In the genomic region with DNA sequence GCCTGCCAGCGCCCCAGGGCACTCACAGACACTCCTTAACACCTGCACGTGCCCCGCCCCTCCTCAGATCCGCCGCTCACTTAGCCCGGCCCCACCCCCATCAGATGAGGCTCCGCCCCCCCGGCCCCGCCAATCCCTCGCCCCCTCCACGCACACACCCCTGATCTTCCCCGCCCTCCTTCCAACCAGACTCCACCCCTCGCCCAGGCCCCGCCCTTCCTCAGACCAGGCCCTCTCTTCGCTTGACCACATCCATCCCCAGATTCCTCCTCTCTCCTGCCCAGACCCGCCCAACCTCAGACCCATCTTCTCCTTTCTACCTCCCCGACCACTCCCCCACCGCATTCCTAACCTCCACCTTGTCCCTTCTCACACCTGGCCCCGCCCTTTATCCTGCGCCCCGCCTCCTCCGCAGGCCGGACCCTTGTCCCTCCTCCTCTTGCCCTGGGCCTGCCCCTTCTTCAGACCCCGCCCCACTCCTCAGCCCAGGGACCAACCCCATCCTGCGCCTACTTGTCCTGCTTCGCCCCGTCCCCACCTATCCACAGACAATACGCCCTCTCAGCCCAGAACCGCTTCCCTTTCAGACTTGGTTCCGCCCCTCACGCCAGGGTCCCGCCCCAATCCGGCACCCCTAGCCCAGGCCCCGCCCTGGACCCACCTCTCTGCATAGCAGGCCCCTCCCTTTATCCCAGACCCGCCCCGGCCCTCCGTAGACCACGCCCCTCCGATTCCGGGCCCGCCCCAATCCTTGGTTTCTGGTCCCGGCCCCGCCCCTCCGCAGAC, we compare ENCODE assay signal across 8 cellular contexts. TPM values are rescaled to one million over a fixed set of nuclear protein-coding genes. Genes with fewer than 3 reads are reported as not detected.
A peak's percentile ranks its signal among the peaks of the same experiment; 100 is the strongest.
DNase-seq lines count a peak whose midpoint lies in the region; ATAC-seq and TF ChIP-seq lines count a peak whose summit lies in the region.

No MANE protein-coding gene starts in this region.

- H4K20me1 ChIP-seq in smooth muscle cell (ENCODE audit: low read depth) = peaks cover 4% of the 10 kb centered on the region

- H3K27ac ChIP-seq in ACC112 (ENCODE audit: low read depth, low read length) (no peak overlapping the region), smooth muscle cell (ENCODE audit: low read depth) (no peak overlapping the region)

- no peaks in the 10 kb centered on the region for H3K9me3 ChIP-seq in smooth muscle cell (replicated peaks; ENCODE audit: low read depth)

- H3K4me3 Mint-ChIP-seq in WTC11 = peak overlapping the region; percentile 79
- peak overlapping the region; percentile 87 to 93 (median 92) for H3K4me3 Mint-ChIP-seq in immature natural killer cell

- H2AFZ ChIP-seq in ACC112 (ENCODE audit: low read length, unreplicated experiment) = peak overlapping the region; percentile 81
- peak overlapping the region; percentile 59 for H2AFZ ChIP-seq in smooth muscle cell (ENCODE audit: low read depth)

- ATAC-seq in GM18870 (IDR thresholded peaks at IDR 0.05; ENCODE audit: unreplicated experiment) (peak; percentile 80), HG03139 (IDR thresholded peaks at IDR 0.05; ENCODE audit: unreplicated experiment) (peak; percentile 71), WTC11 (peak; percentile 93)

- H3K4me1 Mint-ChIP-seq in WTC11 (peaks cover 12% of the 10 kb centered on the region), immature natural killer cell (peaks cover 27 to 38% of the 10 kb centered on the region in 2 donors)

- no peaks in the 10 kb centered on the region for H3K27me3 ChIP-seq in ACC112 (ENCODE audit: insufficient read depth, low read length)
- H3K27me3 ChIP-seq in smooth muscle cell (ENCODE audit: low read depth) = no peaks in the 10 kb centered on the region

- H3K27ac Mint-ChIP-seq in WTC11 (peak overlapping the region; percentile 97), immature natural killer cell (peak overlapping the region; percentile 48 to 93 (median 90))

- H3K4me2 ChIP-seq in smooth muscle cell = peak overlapping the region; percentile 86

- peak; percentile 99 for DNase-seq in NCI-H2196 treated with DMSO at 0.1 percent for 48 hours (lab: John Stamatoyannopoulos, UW; ENCODE audit: unreplicated experiment)
- DNase-seq in WTC11 (ENCODE audit: low spot score) = peak; percentile 99
- peak; percentile 95 to 98 for DNase-seq in cardiac fibroblast (ENCODE audit: low read depth in 2 of 2)
- DNase-seq in immature natural killer cell = peak; percentile 96 to 97 (median 96)
- peak; percentile 96 for DNase-seq in smooth muscle cell (lab: John Stamatoyannopoulos, UW; ENCODE audit: unreplicated experiment)

- no peaks in the 10 kb centered on the region for H3K36me3 Mint-ChIP-seq in WTC11
- no peaks in the 10 kb centered on the region for H3K36me3 Mint-ChIP-seq in immature natural killer cell

- 0% methylated on average over 14 of the region's 44 CpGs for WGBS in smooth muscle cell (ENCODE audit: low lambda C conversion rate)

- no peaks in the 10 kb centered on the region for H3K36me3 ChIP-seq in ACC112 (ENCODE audit: insufficient read depth, low read length)
- H3K36me3 ChIP-seq in smooth muscle cell (ENCODE audit: low read depth) = no peaks in the 10 kb centered on the region

- H3K4me1 ChIP-seq in ACC112 (ENCODE audit: control insufficient read depth, insufficient read depth, low read length, unreplicated experiment) = peaks cover 4% of the 10 kb centered on the region
- peaks cover 7% of the 10 kb centered on the region for H3K4me1 ChIP-seq in smooth muscle cell (ENCODE audit: low read depth)

- TF ChIP-seq CTCF in WTC11 (IDR thresholded peaks at IDR 0.05) (no peak), cardiac fibroblast (IDR thresholded peaks at IDR 0.05; ENCODE audit: low read depth, low read length) (no peak), smooth muscle cell (IDR thresholded peaks at IDR 0.05; ENCODE audit: borderline replicate concordance, insufficient read depth, poor library complexity, severe bottlenecking) (no peak)

- H3K9ac ChIP-seq in smooth muscle cell (ENCODE audit: low read depth) = peak overlapping the region; percentile 71

- H3K4me3 ChIP-seq in ACC112 (ENCODE audit: low read depth, low read length) = peak overlapping the region; percentile 96
- H3K4me3 ChIP-seq in cardiac fibroblast (replicated peaks in 1 of 2; ENCODE audit: low read depth in 2 of 2, low read length in 2 of 2) = peak overlapping the region; percentile 47 to 74
- peak overlapping the region; percentile 66 for H3K4me3 ChIP-seq in smooth muscle cell

- H3K79me2 ChIP-seq in ACC112 (ENCODE audit: control insufficient read depth, insufficient read depth, low read length, unreplicated experiment) (peaks cover 15% of the 10 kb centered on the region), smooth muscle cell (ENCODE audit: low read depth) (peaks cover 17% of the 10 kb centered on the region)

- H3K27me3 Mint-ChIP-seq in WTC11 (ENCODE audit: low read depth) (peaks cover 26% of the 10 kb centered on the region), immature natural killer cell (ENCODE audit: low read depth in 3 of 3) (peaks cover 2 to 9% (median 3%) of the 10 kb centered on the region in 3 donors)

- H3K9me3 Mint-ChIP-seq in WTC11 (no peaks in the 10 kb centered on the region), immature natural killer cell (no peaks in the 10 kb centered on the region)

- POLR2A ChIA-PET in WTC11 (lab: Charles Lee) = no interaction called here

- no peaks in the 10 kb centered on the region for H3F3A ChIP-seq in smooth muscle cell (ENCODE audit: low read depth)

- CTCF ChIA-PET in WTC11 (lab: Charles Lee) = no interaction called here

TF ChIP-seq in WTC11, 78 proteins besides CTCF, POLR2A, EP300 and RAD21 (continues in another document):
- TF ChIP-seq NFE2L1 (CRISPR knock-in tag; IDR thresholded peaks at IDR 0.05) (no peak), ZBTB21 (CRISPR knock-in tag; IDR thresholded peaks at IDR 0.05; ENCODE audit: borderline replicate concordance) (no peak), SP1 (CRISPR knock-in tag; conservative IDR thresholded peaks at IDR 0.05) (peak; percentile 80), ZNF671 (CRISPR knock-in tag; IDR thresholded peaks at IDR 0.05) (no peak), TEAD1 (CRISPR knock-in tag; IDR thresholded peaks at IDR 0.05) (no peak), ZNF396 (CRISPR knock-in tag; IDR thresholded peaks at IDR 0.05; ENCODE audit: borderline replicate concordance) (no peak), ETV6 (CRISPR knock-in tag; IDR thresholded peaks at IDR 0.05) (no peak), KAT7 (CRISPR knock-in tag; IDR thresholded peaks at IDR 0.05; ENCODE audit: borderline replicate concordance) (no peak)
- TF ChIP-seq, protein P1, sequence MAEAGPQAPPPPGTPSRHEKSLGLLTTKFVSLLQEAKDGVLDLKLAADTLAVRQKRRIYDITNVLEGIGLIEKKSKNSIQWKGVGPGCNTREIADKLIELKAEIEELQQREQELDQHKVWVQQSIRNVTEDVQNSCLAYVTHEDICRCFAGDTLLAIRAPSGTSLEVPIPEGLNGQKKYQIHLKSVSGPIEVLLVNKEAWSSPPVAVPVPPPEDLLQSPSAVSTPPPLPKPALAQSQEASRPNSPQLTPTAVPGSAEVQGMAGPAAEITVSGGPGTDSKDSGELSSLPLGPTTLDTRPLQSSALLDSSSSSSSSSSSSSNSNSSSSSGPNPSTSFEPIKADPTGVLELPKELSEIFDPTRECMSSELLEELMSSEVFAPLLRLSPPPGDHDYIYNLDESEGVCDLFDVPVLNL (CRISPR knock-in tag; IDR thresholded peaks at IDR 0.05; ENCODE audit: borderline replicate concordance, low read depth) = no peak
- TF ChIP-seq, protein P2, sequence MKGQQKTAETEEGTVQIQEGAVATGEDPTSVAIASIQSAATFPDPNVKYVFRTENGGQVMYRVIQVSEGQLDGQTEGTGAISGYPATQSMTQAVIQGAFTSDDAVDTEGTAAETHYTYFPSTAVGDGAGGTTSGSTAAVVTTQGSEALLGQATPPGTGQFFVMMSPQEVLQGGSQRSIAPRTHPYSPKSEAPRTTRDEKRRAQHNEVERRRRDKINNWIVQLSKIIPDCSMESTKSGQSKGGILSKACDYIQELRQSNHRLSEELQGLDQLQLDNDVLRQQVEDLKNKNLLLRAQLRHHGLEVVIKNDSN (CRISPR knock-in tag; IDR thresholded peaks at IDR 0.05) = peak; percentile 31; the same call in 1 of the 2 replicates
- TF ChIP-seq, protein P3, sequence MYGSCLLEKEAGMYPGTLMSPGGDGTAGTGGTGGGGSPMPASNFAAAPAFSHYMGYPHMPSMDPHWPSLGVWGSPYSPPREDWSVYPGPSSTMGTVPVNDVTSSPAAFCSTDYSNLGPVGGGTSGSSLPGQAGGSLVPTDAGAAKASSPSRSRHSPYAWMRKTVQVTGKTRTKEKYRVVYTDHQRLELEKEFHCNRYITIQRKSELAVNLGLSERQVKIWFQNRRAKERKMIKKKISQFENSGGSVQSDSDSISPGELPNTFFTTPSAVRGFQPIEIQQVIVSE (CRISPR knock-in tag; IDR thresholded peaks at IDR 0.05; ENCODE audit: borderline replicate concordance) = no peak
- TF ChIP-seq, protein P4, sequence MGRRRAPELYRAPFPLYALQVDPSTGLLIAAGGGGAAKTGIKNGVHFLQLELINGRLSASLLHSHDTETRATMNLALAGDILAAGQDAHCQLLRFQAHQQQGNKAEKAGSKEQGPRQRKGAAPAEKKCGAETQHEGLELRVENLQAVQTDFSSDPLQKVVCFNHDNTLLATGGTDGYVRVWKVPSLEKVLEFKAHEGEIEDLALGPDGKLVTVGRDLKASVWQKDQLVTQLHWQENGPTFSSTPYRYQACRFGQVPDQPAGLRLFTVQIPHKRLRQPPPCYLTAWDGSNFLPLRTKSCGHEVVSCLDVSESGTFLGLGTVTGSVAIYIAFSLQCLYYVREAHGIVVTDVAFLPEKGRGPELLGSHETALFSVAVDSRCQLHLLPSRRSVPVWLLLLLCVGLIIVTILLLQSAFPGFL (CRISPR knock-in tag; IDR thresholded peaks at IDR 0.05; ENCODE audit: borderline replicate concordance) = no peak

RNA-seq across cellular contexts. Expression of a gene that starts 0.5 kb away (rescaled TPM):
- total RNA-seq in WTC11 (2021) (13.1 to 14.2 TPM (median 14.2 TPM) in 3 replicates), smooth muscle cell (3.9 and 5.6 TPM in 2 replicates)
- polyA plus RNA-seq in immature natural killer cell (1 to 10 TPM; 1.6 to 4.8 (median 4.5) TPM), smooth muscle cell (7.6 and 8.7 TPM in 2 replicates)

RNA-seq across cellular contexts. Expression of a gene that starts 23.7 kb away (rescaled TPM):
- total RNA-seq in WTC11 (2021) = 14.8 to 30.0 TPM (median 27.3 TPM) in 3 replicates
- not detected for polyA plus RNA-seq in immature natural killer cell
- 4.4 and 5.0 TPM in 2 replicates for total RNA-seq in smooth muscle cell
- 31.7 and 42.0 TPM in 2 replicates for polyA plus RNA-seq in smooth muscle cell

RNA-seq across cellular contexts. Expression of a gene that starts 29.8 kb away (rescaled TPM):
- total RNA-seq in WTC11 (2021) (36.4 to 55.8 TPM (median 51.4 TPM) in 3 replicates), smooth muscle cell (196 and 221 TPM in 2 replicates)
- polyA plus RNA-seq in immature natural killer cell (1 to 10 TPM in 1 of 3 donors, under 1 TPM in 1, not detected in 1; 0.89 to 1.2 TPM), smooth muscle cell (715 and 1,048 TPM in 2 replicates)

RNA-seq across cellular contexts. Expression of a gene that starts 47.1 kb away (rescaled TPM):
- 12.3 to 17.0 TPM (median 16.3 TPM) in 3 replicates for total RNA-seq in WTC11 (2021)
- polyA plus RNA-seq in immature natural killer cell = 1 to 10 TPM in 1 of 3 donors, under 1 TPM in 2; 0.50 to 1.1 (median 0.85) TPM
- total RNA-seq in smooth muscle cell = 1.0 and 1.6 TPM in 2 replicates
- 3.1 and 3.5 TPM in 2 replicates for polyA plus RNA-seq in smooth muscle cell

RNA-seq across cellular contexts. Expression of a gene that starts 47.8 kb away (rescaled TPM):
- total RNA-seq in WTC11 (2021) (90.2 to 107 TPM (median 99.0 TPM) in 3 replicates), smooth muscle cell (69.6 and 81.5 TPM in 2 replicates)
- polyA plus RNA-seq in immature natural killer cell (100 to 1,000 TPM; 123 to 175 (median 146) TPM), smooth muscle cell (117 and 141 TPM in 2 replicates)
